Comparison of ENCODE assay signal across 19 cellular contexts in the genomic region with DNA sequence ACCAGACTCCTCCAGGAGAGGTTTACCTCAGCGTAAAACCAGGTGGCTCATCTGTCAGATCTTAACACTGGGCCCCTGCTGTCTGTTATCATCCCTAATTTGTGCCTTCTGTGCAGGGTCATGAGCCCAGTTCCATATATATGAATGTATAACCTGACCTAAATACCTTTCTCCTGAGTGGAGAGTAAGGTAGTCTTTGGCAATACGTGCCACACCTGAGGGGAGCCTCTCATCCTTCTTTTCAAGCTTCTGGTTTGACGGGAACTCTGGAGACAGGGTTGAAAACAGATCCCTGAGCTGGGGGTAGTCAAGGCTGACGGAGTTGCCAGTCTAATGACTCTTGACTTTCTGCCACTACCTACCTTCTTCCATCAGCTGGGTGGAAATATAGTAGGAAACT. TPM values are rescaled to one million over a fixed set of nuclear protein-coding genes. Genes with fewer than 3 reads are reported as not detected.
DNase-seq lines count a peak whose midpoint lies in the region; ATAC-seq and TF ChIP-seq lines count a peak whose summit lies in the region.
"Had no signal": no experiment of that assay in that cellular context is flagged by ENCODE, and none has a peak within 500 bp of the region (broad histone marks: within the 10 kb centered on the region; RNA-seq: fewer than 3 reads in every experiment).

No MANE protein-coding gene starts in this region.

- H3K9me3 Mint-ChIP-seq in MCF 10A (ENCODE audit: unreplicated experiment) (no peaks in the 10 kb centered on the region), memory B cell (no peaks in the 10 kb centered on the region)
- H3K9me3 Mint-ChIP-seq: activated CD4-positive, alpha-beta T cell treated with anti-CD3 and anti-CD28 coated beads, Interleukin-2, amount 10 ng/mL, durations not matched to agents 7 days and 5 days; IgD-negative memory B cell had no signal

- H3K27me3 Mint-ChIP-seq in MCF 10A (ENCODE audit: insufficient read depth, unreplicated experiment): no peaks in the 10 kb centered on the region
- H3K27me3 Mint-ChIP-seq in memory B cell: no peaks in the 10 kb centered on the region
- H3K27me3 Mint-ChIP-seq: activated CD4-positive, alpha-beta T cell treated with anti-CD3 and anti-CD28 coated beads, Interleukin-2, amount 10 ng/mL, durations not matched to agents 7 days and 5 days; IgD-negative memory B cell had no signal

- peaks cover 9% of the 10 kb centered on the region for H4K20me1 ChIP-seq in SK-N-SH (ENCODE audit: insufficient read depth)

- H3K27ac ChIP-seq in SK-N-SH (ENCODE audit: low read depth in 2 of 2, low read length in 1 of 2) (peak overlapping the region; percentile 67 to 94; a peak in 3 of 4 replicates), tibial artery (peak overlapping the region; percentile 89 to 98), thyroid gland (no peak overlapping the region)
- H3K27ac ChIP-seq: 22Rv1 had no signal

- H3F3A ChIP-seq in SK-N-SH (replicated peaks; ENCODE audit: insufficient read depth): peaks cover 17% of the 10 kb centered on the region

- WGBS in SK-N-SH (ENCODE audit: low lambda C conversion rate): 98% methylated on average over 4 of the region's 4 CpGs
- 98 to 100% methylated on average over 4 of the region's 4 CpGs for WGBS in thyroid gland, 2 donors

- no peak overlapping the region for H3K4me3 ChIP-seq in SK-N-SH (ENCODE audit: low read depth in 2 of 2, low read length in 1 of 2)
- H3K4me3 ChIP-seq in tibial artery: no peak overlapping the region
- no peak overlapping the region for H3K4me3 ChIP-seq in thyroid gland (replicated peaks in 1 of 3)

- ATAC-seq in SK-N-SH treated with all-trans-retinoic acid at 6 μM for 48 hours: no peak
- no peak for ATAC-seq in memory B cell (ENCODE audit: low read depth)
- ATAC-seq: left colon had no signal

- no peaks in the 10 kb centered on the region for H3K9me3 ChIP-seq in SK-N-SH
- no peaks in the 10 kb centered on the region for H3K9me3 ChIP-seq in tibial artery
- no peaks in the 10 kb centered on the region for H3K9me3 ChIP-seq in thyroid gland
- H3K9me3 ChIP-seq: spleen had no signal

- H3K36me3 ChIP-seq in SK-N-SH (replicated peaks in 1 of 2; ENCODE audit: control insufficient read depth in 1 of 2, insufficient read depth in 2 of 2, low read length in 1 of 2) (peaks cover 22 to 45% of the 10 kb centered on the region in 2 experiments), tibial artery (peaks cover 28 to 48% (median 34%) of the 10 kb centered on the region in 3 donors), thyroid gland (peaks cover 8 to 21% of the 10 kb centered on the region in 2 donors)

- H3K9ac ChIP-seq in SK-N-SH: no peak overlapping the region

- H3K36me3 Mint-ChIP-seq in MCF 10A (ENCODE audit: insufficient read depth, unreplicated experiment): peaks cover 40% of the 10 kb centered on the region
- H3K36me3 Mint-ChIP-seq in memory B cell: peaks cover 26% of the 10 kb centered on the region

- TF ChIP-seq RAD21 in SK-N-SH (IDR thresholded peaks at IDR 0.05; ENCODE audit: low read length): no peak

- H3K4me1 ChIP-seq in SK-N-SH (ENCODE audit: control insufficient read depth in 1 of 2, insufficient read depth in 2 of 2, low read depth in 1 of 2, low read length in 1 of 2) (peaks cover 14 to 40% of the 10 kb centered on the region in 2 experiments), tibial artery (peaks cover 0 to 55% (median 29%) of the 10 kb centered on the region in 4 donors), thyroid gland (peaks cover 23 to 25% of the 10 kb centered on the region in 2 donors)

- H3K4me1 Mint-ChIP-seq in MCF 10A (ENCODE audit: insufficient read depth, unreplicated experiment) (peaks cover 46% of the 10 kb centered on the region), memory B cell (peaks cover 56% of the 10 kb centered on the region)

- no peak for TF ChIP-seq EP300 in SK-N-SH (IDR thresholded peaks at IDR 0.05; ENCODE audit: borderline replicate concordance in 1 of 2, low read depth in 1 of 2, low read length in 1 of 2)

- no TSS peak for BruUV-seq in MCF 10A (replicated peaks; lab: Mats Ljungman, UMichigan)

- DNase-seq in SK-N-SH: no peak
- no peak for DNase-seq in MCF 10A (ENCODE audit: unreplicated experiment)
- no peak for DNase-seq in memory B cell (ENCODE audit: low spot score in 2 of 2)
- DNase-seq in tibial artery: no peak
- no peak for DNase-seq in thyroid gland
- DNase-seq in DMS79 (lab: John Stamatoyannopoulos, UW): no peak
- no peak for DNase-seq in activated CD4-positive, alpha-beta T cell treated with anti-CD3 and anti-CD28 coated beads for 48 hours
- DNase-seq: activated CD4-positive, alpha-beta T cell treated with anti-CD3 and anti-CD28 coated beads, Interleukin-2, amount 10 ng/mL, durations not matched to agents 7 days and 5 days; activated gamma-delta T cell; dorsolateral prefrontal cortex; left colon; NCI-H1436 treated with DMSO at 0.1 percent for 48 hours; NCI-H69; SHP77 treated with DMSO at 0.1 percent for 48 hours; spleen; stimulated activated CD4-positive, alpha-beta T cell treated with anti-CD3 and anti-CD28 coated beads, Interleukin-4, amount 100 ng/mL, for 24 hours had no signal

- TF ChIP-seq POLR2A in thyroid gland (IDR thresholded peaks at IDR 0.05): no peak

- H2AFZ ChIP-seq in SK-N-SH (ENCODE audit: low read depth): no peak overlapping the region

- H3K27ac Mint-ChIP-seq in MCF 10A (ENCODE audit: low read depth, unreplicated experiment) (peak overlapping the region; percentile 29), memory B cell (peak overlapping the region; percentile 36)
- H3K27ac Mint-ChIP-seq: activated CD4-positive, alpha-beta T cell treated with anti-CD3 and anti-CD28 coated beads, Interleukin-2, amount 10 ng/mL, durations not matched to agents 7 days and 5 days had no signal

- H3K4me2 ChIP-seq in SK-N-SH: no peak overlapping the region

- intact Hi-C loops in MCF 10A (cut with micrococcal nuclease) (loop anchor here (5.0 kb wide), 1 partner anchor 118 kb away; no protein-coding TSS in a partner anchor), tibial artery (cut with DNase I; ENCODE audit: low total_unique reads) (loop anchor here (5.0 kb wide), 1 partner anchor 53 kb away; a partner anchor contains a TSS), thyroid gland (cut with DNase I) (no loop called here)

- TF ChIP-seq CTCF in SK-N-SH (IDR thresholded peaks at IDR 0.05) (no peak), MCF 10A (IDR thresholded peaks at IDR 0.05; ENCODE audit: unreplicated experiment) (no peak), tibial artery (IDR thresholded peaks at IDR 0.05) (no peak), thyroid gland (IDR thresholded peaks at IDR 0.05) (no peak)

- no peaks in the 10 kb centered on the region for H3K9me2 ChIP-seq in SK-N-SH

- POLR2A ChIA-PET in SK-N-SH (lab: Yijun Ruan, JAX): interaction anchor here (0.6 kb wide), 1 partner anchor 18 kb away, joined by 3 read pairs; no protein-coding TSS in a partner anchor
- POLR2A ChIA-PET in MCF 10A (lab: Yijun Ruan, JAX): interaction anchor here (1.5 kb wide), 1 partner anchor 50 kb away, joined by 3 read pairs; no protein-coding TSS in a partner anchor

- H3K27me3 ChIP-seq in SK-N-SH (ENCODE audit: insufficient read depth) (no peaks in the 10 kb centered on the region), tibial artery (no peaks in the 10 kb centered on the region), thyroid gland (no peaks in the 10 kb centered on the region)
- H3K27me3 ChIP-seq: spleen had no signal

- CTCF ChIA-PET in SK-N-SH (lab: Yijun Ruan, JAX): no interaction called here
- CTCF ChIA-PET in MCF 10A (lab: Yijun Ruan, JAX): interaction anchor here (0.7 to 1.6 kb wide), 4 partner anchors 10 to 149 kb away, joined by 3 to 7 read pairs (median 4); no protein-coding TSS in a partner anchor

- no peak overlapping the region for H3K4me3 Mint-ChIP-seq in MCF 10A (ENCODE audit: unreplicated experiment)
- peak overlapping the region; percentile 90 for H3K4me3 Mint-ChIP-seq in memory B cell
- H3K4me3 Mint-ChIP-seq: activated CD4-positive, alpha-beta T cell treated with anti-CD3 and anti-CD28 coated beads, Interleukin-2, amount 10 ng/mL, durations not matched to agents 7 days and 5 days had no signal

- peaks cover 89% of the 10 kb centered on the region for H3K79me2 ChIP-seq in SK-N-SH (ENCODE audit: insufficient read depth)

TF ChIP-seq in SK-N-SH, 30 proteins besides CTCF, POLR2A, EP300 and RAD21 (continues in another document):
- no peak for TF ChIP-seq JUND (IDR thresholded peaks at IDR 0.05)
- no peak for TF ChIP-seq SIN3A (IDR thresholded peaks at IDR 0.05; ENCODE audit: borderline replicate concordance, low read depth, low read length)
- no peak for TF ChIP-seq TEAD4 (IDR thresholded peaks at IDR 0.05; ENCODE audit: borderline replicate concordance, insufficient read depth)
- no peak for TF ChIP-seq RCOR1 (IDR thresholded peaks at IDR 0.05; ENCODE audit: low read length)
- no peak for TF ChIP-seq RXRA (IDR thresholded peaks at IDR 0.05; ENCODE audit: borderline replicate concordance, low read depth)
- TF ChIP-seq GATA2 (CRISPR knock-in tag; IDR thresholded peaks at IDR 0.05): no peak
- no peak for TF ChIP-seq GABPA (IDR thresholded peaks at IDR 0.05; ENCODE audit: low read depth)
- TF ChIP-seq MEF2A (IDR thresholded peaks at IDR 0.05; ENCODE audit: borderline replicate concordance, low read depth): no peak

RNA-seq across cellular contexts. Expression of a gene that starts 4.1 kb away (rescaled TPM):
- polyA plus RNA-seq in SK-N-SH (2012; rRNA removed): 9.3 and 13.2 TPM in 2 replicates
- polyA plus RNA-seq in SK-N-SH (2012; cell fraction: cytosol; rRNA removed): 11.7 and 12.9 TPM in 2 replicates
- polyA plus RNA-seq in SK-N-SH (2012; cell fraction: nucleus; rRNA removed): 6.9 and 15.3 TPM in 2 replicates
- total RNA-seq in MCF 10A (2022) (56.5 and 67.5 TPM in 2 replicates), thyroid gland (10 to 100 TPM; 41.2 to 72.3 (median 53.9) TPM)

RNA-seq across cellular contexts. Expression of a gene that starts 50.8 kb away (rescaled TPM):
- 2.7 and 3.5 TPM in 2 replicates for polyA plus RNA-seq in SK-N-SH (2012; rRNA removed)
- 1.6 and 1.7 TPM in 2 replicates for polyA plus RNA-seq in SK-N-SH (2012; cell fraction: cytosol; rRNA removed)
- polyA plus RNA-seq in SK-N-SH (2012; cell fraction: nucleus; rRNA removed): 8.1 and 13.1 TPM in 2 replicates
- 1.6 and 2.4 TPM in 2 replicates for total RNA-seq in MCF 10A (2022)
- total RNA-seq in thyroid gland: 1 to 10 TPM in 3 of 4 donors, under 1 TPM in 1; 0.54 to 2.9 (median 2.0) TPM

RNA-seq across cellular contexts. Expression of a gene that starts 51.1 kb away (rescaled TPM):
- polyA plus RNA-seq in SK-N-SH (2012; rRNA removed): 16.4 and 20.5 TPM in 2 replicates
- 27.0 and 43.4 TPM in 2 replicates for polyA plus RNA-seq in SK-N-SH (2012; cell fraction: cytosol; rRNA removed)
- 6.0 and 11.4 TPM in 2 replicates for polyA plus RNA-seq in SK-N-SH (2012; cell fraction: nucleus; rRNA removed)
- total RNA-seq in MCF 10A (2022) (90.9 and 111 TPM in 2 replicates), thyroid gland (10 to 100 TPM; 19.3 to 25.7 (median 21.7) TPM)

Comparison
In these comparisons a context has a peak if more than half of its experiments do, and no peak if none do; other contexts are left out.
1. H3K27ac ChIP-seq: peak in SK-N-SH (2 of 2) and tibial artery (2 of 2); none in thyroid gland (0 of 3).